Comparison of ENCODE assay signal across 35 cellular contexts in genomic region chr19:40976724-40977123, GRCh38. TPM values are rescaled to one million over a fixed set of nuclear protein-coding genes. Genes with fewer than 3 reads are reported as not detected.
"Had no signal": no experiment of that assay in that cellular context is flagged by ENCODE, and none has a peak within 500 bp of the region (broad histone marks: within the 10 kb centered on the region; RNA-seq: fewer than 3 reads in every experiment).

No MANE protein-coding gene starts in this region.

- H3K4me3 ChIP-seq: ascending aorta, breast epithelium, cardiac muscle cell, colonic mucosa, esophagus squamous epithelium, gastroesophageal sphincter, heart right ventricle had no signal

- H3K27ac Mint-ChIP-seq: activated B cell treated with CpG ODN at 0.5 μM for 24 hours; activated naive CD8-positive, alpha-beta T cell treated with anti-CD3 and anti-CD28 coated beads for 36 hours; activated T-cell treated with anti-CD3 and anti-CD28 coated beads, Interleukin-2, amount 50 U/mL, for 24 hours; activated T-cell treated with anti-CD3 and anti-CD28 coated beads, Interleukin-2, amount 50 U/mL, for 72 hours; brain; T-helper 1 cell treated with Interleukin-12 subunit alpha and Interleukin-12 subunit beta and Interleukin-4 antibody, amounts not matched to agents 30 μg/mL and 1 μg/mL, for 36 hours had no signal

- H3K27me3 ChIP-seq: ascending aorta, breast epithelium, cardiac muscle cell, colonic mucosa had no signal

- H3K27ac ChIP-seq: ascending aorta, breast epithelium, cardiac muscle cell, colonic mucosa, epithelial cell of prostate, esophagus squamous epithelium, gastroesophageal sphincter, heart right ventricle, WERI-Rb-1 had no signal

- H3K4me1 ChIP-seq: ascending aorta, breast epithelium, esophagus squamous epithelium, gastroesophageal sphincter, heart right ventricle had no signal

- ATAC-seq: gastroesophageal sphincter, heart right ventricle had no signal

- H3K36me3 Mint-ChIP-seq: activated naive CD8-positive, alpha-beta T cell treated with anti-CD3 and anti-CD28 coated beads for 36 hours; brain had no signal

- H3K4me3 Mint-ChIP-seq: activated B cell treated with CpG ODN at 0.5 μM for 24 hours; activated naive CD8-positive, alpha-beta T cell treated with anti-CD3 and anti-CD28 coated beads for 36 hours; activated T-cell treated with anti-CD3 and anti-CD28 coated beads, Interleukin-2, amount 50 U/mL, for 24 hours; activated T-cell treated with anti-CD3 and anti-CD28 coated beads, Interleukin-2, amount 50 U/mL, for 72 hours; brain; T-helper 1 cell treated with Interleukin-12 subunit alpha and Interleukin-12 subunit beta and Interleukin-4 antibody, amounts not matched to agents 30 μg/mL and 1 μg/mL, for 36 hours had no signal

- H3K4me1 Mint-ChIP-seq: activated B cell treated with CpG ODN at 0.5 μM for 24 hours, brain had no signal

- H3K9me3 ChIP-seq: ascending aorta, breast epithelium, colonic mucosa, esophagus squamous epithelium, gastroesophageal sphincter, heart right ventricle had no signal

- DNase-seq: activated B cell treated with CpG ODN at 0.5 μM for 24 hours; activated CD4-positive, alpha-beta T cell treated with anti-CD3 and anti-CD28 coated beads for 48 hours; activated CD4-positive, alpha-beta T cell treated with anti-CD3 and anti-CD28 coated beads, Interleukin-2, amount 50 U/mL, for 1 hour; activated CD4-positive, alpha-beta T cell treated with anti-CD3 and anti-CD28 coated beads, Interleukin-2, amount 50 U/mL, for 48 hours; activated CD8-positive, alpha-beta memory T cell treated with anti-CD3 and anti-CD28 coated beads, Interleukin-2, amount 50 U/mL, for 48 hours; activated gamma-delta T cell; activated naive CD4-positive, alpha-beta T cell treated with anti-CD3 and anti-CD28 coated beads, Interleukin-2, amount 50 U/mL, for 16 hours; activated naive CD4-positive, alpha-beta T cell treated with Interleukin-2 at 50 U/mL for 16 hours; activated naive CD8-positive, alpha-beta T cell treated with anti-CD3 and anti-CD28 coated beads for 36 hours; activated T-cell treated with anti-CD3 and anti-CD28 coated beads for 4 hours; activated T-cell treated with anti-CD3 and anti-CD28 coated beads, Interleukin-2, amount 50 U/mL, for 24 hours; activated T-cell treated with anti-CD3 and anti-CD28 coated beads, Interleukin-2, amount 50 U/mL, for 72 hours; central memory CD4-positive, alpha-beta T cell; cerebellar nuclear complex; colonic mucosa; effector CD8-positive, alpha-beta T cell; esophagus squamous epithelium; foreskin melanocyte; heart right ventricle; hippocampal formation; T1000; WERI-Rb-1 had no signal

- H3K36me3 ChIP-seq: ascending aorta, breast epithelium, cardiac muscle cell, colonic mucosa, esophagus squamous epithelium, gastroesophageal sphincter, heart right ventricle, WERI-Rb-1 had no signal

- H3K9me3 Mint-ChIP-seq: activated B cell treated with CpG ODN at 0.5 μM for 24 hours; activated naive CD8-positive, alpha-beta T cell treated with anti-CD3 and anti-CD28 coated beads for 36 hours; activated T-cell treated with anti-CD3 and anti-CD28 coated beads, Interleukin-2, amount 50 U/mL, for 24 hours; activated T-cell treated with anti-CD3 and anti-CD28 coated beads, Interleukin-2, amount 50 U/mL, for 72 hours; T-helper 1 cell treated with Interleukin-12 subunit alpha and Interleukin-12 subunit beta and Interleukin-4 antibody, amounts not matched to agents 30 μg/mL and 1 μg/mL, for 36 hours; T-helper 2 cell treated with Interferon-gamma antibody and Interleukin-4, amounts not matched to agents 5 μg/mL and 100 μg/mL, for 36 hours had no signal

RNA-seq across cellular contexts. Expression of gene CYP2B6, which starts 14.4 kb away (rescaled TPM):
- total RNA-seq: activated B cell treated with CpG ODN at 0.5 μM for 24 hours; activated naive CD8-positive, alpha-beta T cell treated with anti-CD3 and anti-CD28 coated beads for 36 hours; activated T-cell treated with anti-CD3 and anti-CD28 coated beads, Interleukin-2, amount 50 U/mL, for 72 hours; ascending aorta; breast epithelium; cardiac muscle cell; dermis microvascular lymphatic vessel endothelial cell; endothelial cell of umbilical vein; esophagus squamous epithelium; fibroblast of lung; fibroblast of villous mesenchyme; gastroesophageal sphincter; glomerular endothelial cell; heart right ventricle had no signal
